In the genomic region with DNA sequence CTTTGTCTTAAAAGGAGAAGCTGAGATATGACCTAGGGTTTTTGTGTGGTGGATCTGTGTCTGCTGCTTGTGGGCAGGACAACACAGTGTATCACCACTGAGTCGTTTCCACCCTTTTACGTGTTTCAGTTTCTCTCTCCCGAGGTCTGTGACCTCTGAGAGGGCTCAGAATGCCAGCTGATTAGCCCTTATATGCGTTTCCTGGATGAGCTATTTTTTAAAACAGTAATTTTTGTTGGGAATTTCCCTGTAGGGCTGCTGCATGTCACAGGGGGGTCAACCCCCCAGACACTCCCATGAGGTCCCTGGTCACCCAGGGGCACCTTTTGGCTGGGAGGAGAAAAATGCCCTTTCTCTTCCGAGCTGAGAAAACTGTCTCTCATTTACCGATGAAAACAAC, we compare ENCODE assay signal across 9 cellular contexts.
DNase-seq lines count a peak whose midpoint lies in the region; ATAC-seq, FAIRE-seq and TF ChIP-seq lines count a peak whose summit lies in the region.
"Had no signal": no experiment of that assay in that cellular context is flagged by ENCODE, and none has a peak within 500 bp of the region (broad histone marks: within the 10 kb centered on the region; RNA-seq: fewer than 3 reads in every experiment).

No MANE protein-coding gene starts in this region.

- no peaks in the 10 kb centered on the region for H3K4me1 ChIP-seq in gastroesophageal sphincter
- H3K4me1 ChIP-seq: BLaER1 had no signal

- peak; percentile 90 for ATAC-seq in HG03442 (IDR thresholded peaks at IDR 0.05; ENCODE audit: unreplicated experiment)
- no peak for ATAC-seq in gastroesophageal sphincter

- H3K27me3 ChIP-seq in gastroesophageal sphincter: no peaks in the 10 kb centered on the region

- no peaks in the 10 kb centered on the region for H3K9me3 ChIP-seq in gastroesophageal sphincter
- H3K9me3 ChIP-seq: BLaER1 had no signal

- no peak for FAIRE-seq in H54 (lab: Jason Lieb, UNC)

- TF ChIP-seq EP300 in gastroesophageal sphincter (IDR thresholded peaks at IDR 0.05): no peak

- 50% methylated on average over 4 of the region's 6 CpGs; no CpG with 5 or more reads in 1 of the 2 donors for WGBS in gastroesophageal sphincter (ENCODE audit: low coverage in 1 of 2), 2 donors

- TF ChIP-seq POLR2A in H54 (IDR thresholded peaks at IDR 0.05; ENCODE audit: low read depth, low read length) (no peak), gastroesophageal sphincter (IDR thresholded peaks at IDR 0.05) (no peak)

- DNase-seq in stimulated activated CD4-positive, alpha-beta T cell treated with anti-CD3 and anti-CD28 coated beads, Interleukin-1b, Interleukin-23, amount 100 ng/mL, for 48 hours: peak; percentile 7
- no peak for DNase-seq in stimulated activated CD4-positive, alpha-beta T cell treated with anti-CD3 and anti-CD28 coated beads, Interleukin-4, amount 100 ng/mL, for 4 hours
- peak; percentile 49 for DNase-seq in choroid plexus epithelial cell (ENCODE audit: low read depth)
- peak; percentile 9 for DNase-seq in stromal cell of bone marrow (ENCODE audit: low read depth)
- no peak for DNase-seq in H54 (ENCODE audit: insufficient read length, low spot score)
- no peak for DNase-seq in HuH-7.5 (ENCODE audit: low spot score)

- TF ChIP-seq CTCF in choroid plexus epithelial cell (conservative IDR thresholded peaks at IDR 0.05; ENCODE audit: low read depth, low read length) (no peak), gastroesophageal sphincter (IDR thresholded peaks at IDR 0.05) (no peak)

- no peak overlapping the region for H3K27ac ChIP-seq in gastroesophageal sphincter
- H3K27ac ChIP-seq: BLaER1 had no signal

- H3K4me3 ChIP-seq in choroid plexus epithelial cell (ENCODE audit: low read depth, low read length) (no peak overlapping the region), gastroesophageal sphincter (no peak overlapping the region)
- H3K4me3 ChIP-seq: BLaER1 had no signal

- H3K36me3 ChIP-seq in gastroesophageal sphincter: no peaks in the 10 kb centered on the region
- H3K36me3 ChIP-seq: BLaER1 had no signal

Comparison
In these comparisons a context has a peak if more than half of its experiments do, and no peak if none do; other contexts are left out.
1. DNase-seq: peak in stimulated activated CD4-positive, alpha-beta T cell treated with anti-CD3 and anti-CD28 coated beads, Interleukin-1b, Interleukin-23, amount 100 ng/mL, for 48 hours (single experiment), choroid plexus epithelial cell (single experiment) and stromal cell of bone marrow (single experiment); none in stimulated activated CD4-positive, alpha-beta T cell treated with anti-CD3 and anti-CD28 coated beads, Interleukin-4, amount 100 ng/mL, for 4 hours (0 of 2), H54 (single experiment) and HuH-7.5 (single experiment).